ENCODE assay signal across 1 cellular context in the genomic region with DNA sequence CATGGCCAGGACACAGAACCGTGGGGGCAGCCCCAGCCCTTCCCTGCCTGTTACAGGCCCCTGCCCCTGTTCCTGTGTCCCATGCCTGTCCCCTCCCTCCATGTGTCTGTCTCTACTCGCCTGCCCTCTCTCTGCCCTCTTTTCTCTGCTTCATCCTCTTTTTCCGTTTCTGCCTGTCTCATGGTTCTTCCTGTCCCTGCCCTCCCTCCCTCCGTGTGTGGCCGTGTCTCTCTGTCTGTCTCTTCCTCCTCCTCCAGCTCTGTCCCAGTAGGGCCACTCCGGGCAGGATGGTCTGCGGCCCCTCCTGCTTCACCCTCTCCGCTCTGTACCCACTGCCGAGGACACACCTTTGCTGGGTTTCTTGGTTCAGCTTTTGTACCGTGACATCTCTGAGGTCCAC.
TF ChIP-seq lines count a peak whose summit lies in the region.

No MANE protein-coding gene starts in this region.

TF ChIP-seq in GM23338, 12 proteins besides CTCF, POLR2A, EP300 and RAD21 (continued from another document):
- no peak for TF ChIP-seq ZNF331 (CRISPR knock-in tag; IDR thresholded peaks at IDR 0.05; ENCODE audit: low read depth)
- TF ChIP-seq CREB1 (CRISPR knock-in tag; IDR thresholded peaks at IDR 0.05; ENCODE audit: low read depth): no peak
- TF ChIP-seq ZNF114 (CRISPR knock-in tag; IDR thresholded peaks at IDR 0.05): no peak
- TF ChIP-seq, protein P1, sequence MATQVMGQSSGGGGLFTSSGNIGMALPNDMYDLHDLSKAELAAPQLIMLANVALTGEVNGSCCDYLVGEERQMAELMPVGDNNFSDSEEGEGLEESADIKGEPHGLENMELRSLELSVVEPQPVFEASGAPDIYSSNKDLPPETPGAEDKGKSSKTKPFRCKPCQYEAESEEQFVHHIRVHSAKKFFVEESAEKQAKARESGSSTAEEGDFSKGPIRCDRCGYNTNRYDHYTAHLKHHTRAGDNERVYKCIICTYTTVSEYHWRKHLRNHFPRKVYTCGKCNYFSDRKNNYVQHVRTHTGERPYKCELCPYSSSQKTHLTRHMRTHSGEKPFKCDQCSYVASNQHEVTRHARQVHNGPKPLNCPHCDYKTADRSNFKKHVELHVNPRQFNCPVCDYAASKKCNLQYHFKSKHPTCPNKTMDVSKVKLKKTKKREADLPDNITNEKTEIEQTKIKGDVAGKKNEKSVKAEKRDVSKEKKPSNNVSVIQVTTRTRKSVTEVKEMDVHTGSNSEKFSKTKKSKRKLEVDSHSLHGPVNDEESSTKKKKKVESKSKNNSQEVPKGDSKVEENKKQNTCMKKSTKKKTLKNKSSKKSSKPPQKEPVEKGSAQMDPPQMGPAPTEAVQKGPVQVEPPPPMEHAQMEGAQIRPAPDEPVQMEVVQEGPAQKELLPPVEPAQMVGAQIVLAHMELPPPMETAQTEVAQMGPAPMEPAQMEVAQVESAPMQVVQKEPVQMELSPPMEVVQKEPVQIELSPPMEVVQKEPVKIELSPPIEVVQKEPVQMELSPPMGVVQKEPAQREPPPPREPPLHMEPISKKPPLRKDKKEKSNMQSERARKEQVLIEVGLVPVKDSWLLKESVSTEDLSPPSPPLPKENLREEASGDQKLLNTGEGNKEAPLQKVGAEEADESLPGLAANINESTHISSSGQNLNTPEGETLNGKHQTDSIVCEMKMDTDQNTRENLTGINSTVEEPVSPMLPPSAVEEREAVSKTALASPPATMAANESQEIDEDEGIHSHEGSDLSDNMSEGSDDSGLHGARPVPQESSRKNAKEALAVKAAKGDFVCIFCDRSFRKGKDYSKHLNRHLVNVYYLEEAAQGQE (IDR thresholded peaks at IDR 0.05; ENCODE audit: unreplicated experiment): no peak
- TF ChIP-seq EZH2phosphoT487 (IDR thresholded peaks at IDR 0.05; ENCODE audit: unreplicated experiment): no peak
- TF ChIP-seq, protein P2, sequence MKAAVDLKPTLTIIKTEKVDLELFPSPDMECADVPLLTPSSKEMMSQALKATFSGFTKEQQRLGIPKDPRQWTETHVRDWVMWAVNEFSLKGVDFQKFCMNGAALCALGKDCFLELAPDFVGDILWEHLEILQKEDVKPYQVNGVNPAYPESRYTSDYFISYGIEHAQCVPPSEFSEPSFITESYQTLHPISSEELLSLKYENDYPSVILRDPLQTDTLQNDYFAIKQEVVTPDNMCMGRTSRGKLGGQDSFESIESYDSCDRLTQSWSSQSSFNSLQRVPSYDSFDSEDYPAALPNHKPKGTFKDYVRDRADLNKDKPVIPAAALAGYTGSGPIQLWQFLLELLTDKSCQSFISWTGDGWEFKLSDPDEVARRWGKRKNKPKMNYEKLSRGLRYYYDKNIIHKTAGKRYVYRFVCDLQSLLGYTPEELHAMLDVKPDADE (IDR thresholded peaks at IDR 0.05): no peak
- no peak for TF ChIP-seq STAT1 (IDR thresholded peaks at IDR 0.05; ENCODE audit: unreplicated experiment)
- TF ChIP-seq JUNB (IDR thresholded peaks at IDR 0.05; ENCODE audit: unreplicated experiment): no peak
TF ChIP-seq in GM23338: peak in this region for 0.
